Comparison of ENCODE assay signal across 14 cellular contexts in genomic region chr12:68631177-68631576, GRCh38. TPM values are rescaled to one million over a fixed set of nuclear protein-coding genes. Genes with fewer than 3 reads are reported as not detected.
DNase-seq lines count a peak whose midpoint lies in the region; ATAC-seq and TF ChIP-seq lines count a peak whose summit lies in the region.
"Had no signal": no experiment of that assay in that cellular context is flagged by ENCODE, and none has a peak within 500 bp of the region (broad histone marks: within the 10 kb centered on the region; RNA-seq: fewer than 3 reads in every experiment).

No MANE protein-coding gene starts in this region.

- DNase-seq in AG08395 (ENCODE audit: low spot score) (peak; percentile 10), foreskin keratinocyte (no peak), DMS 273 treated with DMSO at 0.1 percent for 48 hours (lab: John Stamatoyannopoulos, UW) (no peak), DMS79 treated with DMSO at 0.1 percent for 48 hours (lab: John Stamatoyannopoulos, UW) (no peak), NCI-H345 treated with DMSO at 0.1 percent for 48 hours (lab: John Stamatoyannopoulos, UW; ENCODE audit: unreplicated experiment) (no peak), GM19238 (ENCODE audit: insufficient read length, low spot score) (no peak)
- no peak for DNase-seq in CD8-positive, alpha-beta memory T cell
- no peak for DNase-seq in activated CD4-positive, alpha-beta memory T cell treated with anti-CD3 and anti-CD28 coated beads for 36 hours
- DNase-seq: effector memory CD4-positive, alpha-beta T cell; glutamatergic neuron; NCI-H1930; right lobe of liver; stomach had no signal

- intact Hi-C loops in activated CD4-positive, alpha-beta memory T cell treated with anti-CD3 and anti-CD28 coated beads for 36 hours (cut with micrococcal nuclease) = no loop called here

- CTCF ChIA-PET in CD8-positive, alpha-beta memory T cell (lab: Charles Lee) = no interaction called here
- CTCF ChIA-PET in activated CD4-positive, alpha-beta memory T cell treated with anti-CD3 and anti-CD28 coated beads for 36 hours (lab: Charles Lee) = no interaction called here

- H3K4me1 Mint-ChIP-seq in CD8-positive, alpha-beta memory T cell = peaks cover 83 to 97% (median 96%) of the 10 kb centered on the region in 3 donors
- H3K4me1 Mint-ChIP-seq in activated CD4-positive, alpha-beta memory T cell treated with anti-CD3 and anti-CD28 coated beads for 36 hours (ENCODE audit: low read depth) = peaks cover 82% of the 10 kb centered on the region

- no peaks in the 10 kb centered on the region for H3K9me3 ChIP-seq in CD8-positive, alpha-beta memory T cell (ENCODE audit: low read length)
- H3K9me3 ChIP-seq: right lobe of liver had no signal

- H3K27me3 Mint-ChIP-seq in CD8-positive, alpha-beta memory T cell = no peaks in the 10 kb centered on the region
- H3K27me3 Mint-ChIP-seq in activated CD4-positive, alpha-beta memory T cell treated with anti-CD3 and anti-CD28 coated beads for 36 hours = no peaks in the 10 kb centered on the region

- POLR2A ChIA-PET in CD8-positive, alpha-beta memory T cell (lab: Charles Lee) = no interaction called here
- POLR2A ChIA-PET in activated CD4-positive, alpha-beta memory T cell treated with anti-CD3 and anti-CD28 coated beads for 36 hours (lab: Charles Lee) = no interaction called here

- H3K4me3 Mint-ChIP-seq in CD8-positive, alpha-beta memory T cell = peak overlapping the region in 5 of 7 donors; percentile 18 to 64 (median 39)
- H3K4me3 Mint-ChIP-seq in activated CD4-positive, alpha-beta memory T cell treated with anti-CD3 and anti-CD28 coated beads for 36 hours = no peak overlapping the region

- peaks cover 20 to 65% (median 22%) of the 10 kb centered on the region in 3 donors for H3K36me3 Mint-ChIP-seq in CD8-positive, alpha-beta memory T cell
- peaks cover 32% of the 10 kb centered on the region for H3K36me3 Mint-ChIP-seq in activated CD4-positive, alpha-beta memory T cell treated with anti-CD3 and anti-CD28 coated beads for 36 hours

- no peak overlapping the region for H3K27ac ChIP-seq in CD8-positive, alpha-beta memory T cell (ENCODE audit: low read depth, low read length)
- peak overlapping the region; percentile 49 for H3K27ac ChIP-seq in foreskin keratinocyte
- H3K27ac ChIP-seq: breast epithelium, right lobe of liver had no signal

- no peak for ATAC-seq in foreskin keratinocyte

- no peak overlapping the region for H3K4me3 ChIP-seq in CD8-positive, alpha-beta memory T cell (ENCODE audit: low read length)
- H3K4me3 ChIP-seq: breast epithelium, right lobe of liver, stomach had no signal

- no peaks in the 10 kb centered on the region for H3K27me3 ChIP-seq in CD8-positive, alpha-beta memory T cell (ENCODE audit: insufficient read depth, low read length, poor library complexity, severe bottlenecking)
- no peaks in the 10 kb centered on the region for H3K27me3 ChIP-seq in foreskin keratinocyte
- H3K27me3 ChIP-seq: breast epithelium, right lobe of liver, stomach had no signal

- H3K27ac Mint-ChIP-seq in CD8-positive, alpha-beta memory T cell = peak overlapping the region in 6 of 8 donors; percentile 47 to 81 (median 66)
- H3K27ac Mint-ChIP-seq in activated CD4-positive, alpha-beta memory T cell treated with anti-CD3 and anti-CD28 coated beads for 36 hours = peak overlapping the region; percentile 2

- no peak for TF ChIP-seq CTCF in foreskin keratinocyte (conservative IDR thresholded peaks at IDR 0.05)

- H3K36me3 ChIP-seq in CD8-positive, alpha-beta memory T cell (ENCODE audit: insufficient read depth, low read length) = peaks cover 13% of the 10 kb centered on the region
- H3K36me3 ChIP-seq: breast epithelium had no signal

- peaks cover 75% of the 10 kb centered on the region for H3K4me1 ChIP-seq in CD8-positive, alpha-beta memory T cell (ENCODE audit: insufficient read depth, low read length)
- H3K4me1 ChIP-seq in foreskin keratinocyte = peaks cover 15% of the 10 kb centered on the region

- H3K9me3 Mint-ChIP-seq in CD8-positive, alpha-beta memory T cell = peaks cover 0 to 7% (median 4%) of the 10 kb centered on the region in 5 donors
- H3K9me3 Mint-ChIP-seq in activated CD4-positive, alpha-beta memory T cell treated with anti-CD3 and anti-CD28 coated beads for 36 hours = peaks cover 20% of the 10 kb centered on the region

RNA-seq across cellular contexts. Expression of gene RAP1B, which starts 20.5 kb away (rescaled TPM):
- 100 to 1,000 TPM; 271 to 281 TPM for total RNA-seq in CD8-positive, alpha-beta memory T cell
- 589 TPM for polyA plus RNA-seq in CD8-positive, alpha-beta memory T cell
- 100 to 1,000 TPM; 211 to 213 TPM for total RNA-seq in activated CD4-positive, alpha-beta memory T cell treated with anti-CD3 and anti-CD28 coated beads for 36 hours
- total RNA-seq in foreskin keratinocyte = 173 and 175 TPM in 2 replicates
- polyA plus RNA-seq in foreskin keratinocyte = 118 and 129 TPM in 2 replicates

RNA-seq across cellular contexts. Expression of gene NUP107, which starts 55.6 kb away (rescaled TPM):
- 100 to 1,000 TPM; 120 to 132 TPM for total RNA-seq in CD8-positive, alpha-beta memory T cell
- polyA plus RNA-seq in CD8-positive, alpha-beta memory T cell = 25.3 TPM
- 100 to 1,000 TPM; 128 TPM for total RNA-seq in activated CD4-positive, alpha-beta memory T cell treated with anti-CD3 and anti-CD28 coated beads for 36 hours
- 68.9 and 75.1 TPM in 2 replicates for total RNA-seq in foreskin keratinocyte
- polyA plus RNA-seq in foreskin keratinocyte = 20.6 and 25.6 TPM in 2 replicates
